Comparison of ENCODE assay signal across 14 cellular contexts in the genomic region with DNA sequence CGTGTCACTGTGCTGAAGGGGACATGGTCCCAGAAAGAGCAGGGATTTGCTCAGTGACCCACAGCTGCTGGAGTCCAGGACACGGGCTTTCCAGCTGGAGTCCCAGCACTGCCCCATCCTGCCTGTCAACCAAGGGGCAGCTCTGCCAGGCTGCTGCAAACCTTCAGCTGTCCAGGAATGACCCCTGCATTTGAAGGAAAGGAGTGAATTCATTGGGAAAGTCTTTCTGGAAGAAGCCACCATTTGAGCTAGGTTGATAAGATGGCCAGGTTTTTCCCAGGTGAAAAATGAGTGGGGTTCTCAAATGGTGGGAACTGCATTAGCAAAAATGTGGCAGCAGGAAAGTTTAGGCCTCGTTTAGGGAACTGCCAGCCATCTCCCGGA. TPM values are rescaled to one million over a fixed set of nuclear protein-coding genes. Genes with fewer than 3 reads are reported as not detected.
DNase-seq lines count a peak whose midpoint lies in the region; ATAC-seq and TF ChIP-seq lines count a peak whose summit lies in the region.
"Had no signal": no experiment of that assay in that cellular context is flagged by ENCODE, and none has a peak within 500 bp of the region (broad histone marks: within the 10 kb centered on the region; RNA-seq: fewer than 3 reads in every experiment).

No MANE protein-coding gene starts in this region.

- H3K27ac ChIP-seq in stomach (peak overlapping the region in 3 of 5 donors; percentile 71 to 81 (median 78)), colonic mucosa (no peak overlapping the region)
- H3K27ac ChIP-seq: parathyroid adenoma had no signal

- H3K4me1 ChIP-seq in stomach (peaks cover 28 to 76% (median 57%) of the 10 kb centered on the region in 4 donors), colonic mucosa (no peaks in the 10 kb centered on the region)
- H3K4me1 ChIP-seq: parathyroid adenoma had no signal

- H3K4me3 ChIP-seq in stomach (no peak overlapping the region), colonic mucosa (no peak overlapping the region)

- H3K36me3 ChIP-seq in stomach, result peaks cover 27 to 83% (median 71%) of the 10 kb centered on the region in 4 donors
- H3K36me3 ChIP-seq in colonic mucosa, result peaks cover 7% of the 10 kb centered on the region

- no peak for TF ChIP-seq EP300 in stomach (IDR thresholded peaks at IDR 0.05)

- no peaks in the 10 kb centered on the region for H3K9me3 ChIP-seq in stomach
- H3K9me3 ChIP-seq in colonic mucosa, result no peaks in the 10 kb centered on the region

- H3K36me3 Mint-ChIP-seq in activated naive CD4-positive, alpha-beta T cell treated with anti-CD3 and anti-CD28 coated beads, Interleukin-2, amount 50 U/mL, for 72 hours, result peaks cover 6 to 15% of the 10 kb centered on the region in 2 donors
- peaks cover 90% of the 10 kb centered on the region for H3K36me3 Mint-ChIP-seq in activated T-helper 17 cell treated with anti-CD3 and anti-CD28 coated beads, Interleukin-2, amount 50 U/mL, for 72 hours (ENCODE audit: low read depth)
- peaks cover 25% of the 10 kb centered on the region for H3K36me3 Mint-ChIP-seq in memory B cell

- H3K4me1 Mint-ChIP-seq in activated T-helper 17 cell treated with anti-CD3 and anti-CD28 coated beads, Interleukin-2, amount 50 U/mL, for 72 hours, result peaks cover 21% of the 10 kb centered on the region
- H3K4me1 Mint-ChIP-seq in memory B cell, result peaks cover 26% of the 10 kb centered on the region
- H3K4me1 Mint-ChIP-seq: endodermal cell had no signal

- ATAC-seq in activated naive CD4-positive, alpha-beta T cell treated with anti-CD3 and anti-CD28 coated beads, Interleukin-2, amount 50 U/mL, for 72 hours, result no peak
- ATAC-seq in activated T-helper 17 cell treated with anti-CD3 and anti-CD28 coated beads, Interleukin-2, amount 50 U/mL, for 72 hours (replicated peaks), result no peak
- ATAC-seq in memory B cell (ENCODE audit: low read depth) (no peak), GM19467 (IDR thresholded peaks at IDR 0.05; ENCODE audit: unreplicated experiment) (no peak)

- H3K27ac Mint-ChIP-seq in activated naive CD4-positive, alpha-beta T cell treated with anti-CD3 and anti-CD28 coated beads, Interleukin-2, amount 50 U/mL, for 72 hours, result peak overlapping the region; percentile 33 to 84
- H3K27ac Mint-ChIP-seq in activated T-helper 17 cell treated with anti-CD3 and anti-CD28 coated beads, Interleukin-2, amount 50 U/mL, for 72 hours, result peak overlapping the region; percentile 36
- H3K27ac Mint-ChIP-seq in memory B cell, result peak overlapping the region; percentile 96
- H3K27ac Mint-ChIP-seq: endodermal cell had no signal

- peak overlapping the region in 1 of 2 donors; percentile 18 for H3K9ac ChIP-seq in colonic mucosa (ENCODE audit: low read depth in 2 of 2, low read length in 2 of 2)
- H3K9ac ChIP-seq: parathyroid adenoma had no signal

- no peaks in the 10 kb centered on the region for H3K27me3 ChIP-seq in stomach
- no peaks in the 10 kb centered on the region for H3K27me3 ChIP-seq in colonic mucosa

- H3K27me3 Mint-ChIP-seq in activated T-helper 17 cell treated with anti-CD3 and anti-CD28 coated beads, Interleukin-2, amount 50 U/mL, for 72 hours, result no peaks in the 10 kb centered on the region
- no peaks in the 10 kb centered on the region for H3K27me3 Mint-ChIP-seq in memory B cell

- 85 to 89% (median 87%) methylated on average over 4 of the region's 4 CpGs for WGBS in stomach, 5 donors

- TF ChIP-seq POLR2A in stomach (IDR thresholded peaks at IDR 0.05), result no peak

- no peak for DNase-seq in activated naive CD4-positive, alpha-beta T cell treated with anti-CD3 and anti-CD28 coated beads, Interleukin-2, amount 50 U/mL, for 72 hours (ENCODE audit: low spot score in 2 of 2)
- no peak for DNase-seq in activated naive CD4-positive, alpha-beta T cell (lab: John Stamatoyannopoulos, UW)
- DNase-seq in memory B cell (ENCODE audit: low spot score in 2 of 2) (no peak), stomach (no peak), colonic mucosa (no peak), middle frontal gyrus (ENCODE audit: extremely low spot score, low spot score) (no peak)
- DNase-seq: activated CD4-positive, alpha-beta T cell treated with anti-CD3 and anti-CD28 coated beads, Interleukin-2, amount 50 U/mL, for 4 hours; DMS79; stimulated activated CD4-positive, alpha-beta T cell treated with anti-CD3 and anti-CD28 coated beads, Interleukin-2, amount 100 ng/mL, for 24 hours had no signal

- peak overlapping the region; percentile 86 for H3K4me3 Mint-ChIP-seq in activated T-helper 17 cell treated with anti-CD3 and anti-CD28 coated beads, Interleukin-2, amount 50 U/mL, for 72 hours
- no peak overlapping the region for H3K4me3 Mint-ChIP-seq in memory B cell
- H3K4me3 Mint-ChIP-seq: endodermal cell had no signal

- no peak for TF ChIP-seq CTCF in stomach (IDR thresholded peaks at IDR 0.05)
- TF ChIP-seq CTCF in colonic mucosa (IDR thresholded peaks at IDR 0.05), result no peak

- no peaks in the 10 kb centered on the region for H3K9me3 Mint-ChIP-seq in activated naive CD4-positive, alpha-beta T cell treated with anti-CD3 and anti-CD28 coated beads, Interleukin-2, amount 50 U/mL, for 72 hours
- H3K9me3 Mint-ChIP-seq in activated T-helper 17 cell treated with anti-CD3 and anti-CD28 coated beads, Interleukin-2, amount 50 U/mL, for 72 hours, result no peaks in the 10 kb centered on the region
- H3K9me3 Mint-ChIP-seq in memory B cell, result no peaks in the 10 kb centered on the region
- H3K9me3 Mint-ChIP-seq: endodermal cell had no signal

- intact Hi-C loops in stomach (cut with DNase I; ENCODE audit: low total_unique reads) (no loop called here), colonic mucosa (cut with DNase I) (no loop called here)

RNA-seq across cellular contexts. Expression of gene KCNK7, which starts 9.4 kb away (rescaled TPM):
- under 1 TPM; 0.66 to 0.74 TPM for total RNA-seq in activated naive CD4-positive, alpha-beta T cell treated with anti-CD3 and anti-CD28 coated beads, Interleukin-2, amount 50 U/mL, for 72 hours
- total RNA-seq in activated T-helper 17 cell treated with anti-CD3 and anti-CD28 coated beads, Interleukin-2, amount 50 U/mL, for 72 hours, result under 1 TPM; 0.52 to 0.79 TPM
- total RNA-seq in stomach (1 to 10 TPM in 1 of 5 donors, under 1 TPM in 1, not detected in 3; 0.58 to 2.6 TPM), colonic mucosa (under 1 TPM; 0.40 to 0.69 TPM)
- polyA plus RNA-seq in stomach, result 1 to 10 TPM in 2 of 3 donors, not detected in 1; 3.5 to 5.8 TPM
- total RNA-seq: H4 had no signal

RNA-seq across cellular contexts. Expression of gene EHBP1L1, which starts 10.4 kb away (rescaled TPM):
- 100 to 1,000 TPM; 101 to 144 TPM for total RNA-seq in activated naive CD4-positive, alpha-beta T cell treated with anti-CD3 and anti-CD28 coated beads, Interleukin-2, amount 50 U/mL, for 72 hours
- total RNA-seq in activated T-helper 17 cell treated with anti-CD3 and anti-CD28 coated beads, Interleukin-2, amount 50 U/mL, for 72 hours, result 100 to 1,000 TPM; 126 to 167 TPM
- 100 to 1,000 TPM in 4 of 5 donors, 10 to 100 TPM in 1; 43.0 to 200 (median 126) TPM for total RNA-seq in stomach
- 10 to 100 TPM; 28.0 to 67.6 (median 49.2) TPM for polyA plus RNA-seq in stomach
- 10 to 100 TPM; 58.5 to 78.5 TPM for total RNA-seq in colonic mucosa

RNA-seq across cellular contexts. Expression of gene FAM89B, which starts 13.9 kb away (rescaled TPM):
- 10 to 100 TPM; 32.6 to 47.1 TPM for total RNA-seq in activated naive CD4-positive, alpha-beta T cell treated with anti-CD3 and anti-CD28 coated beads, Interleukin-2, amount 50 U/mL, for 72 hours
- total RNA-seq in activated T-helper 17 cell treated with anti-CD3 and anti-CD28 coated beads, Interleukin-2, amount 50 U/mL, for 72 hours, result 10 to 100 TPM; 39.0 to 42.2 TPM
- total RNA-seq in stomach, result 10 to 100 TPM in 4 of 5 donors, 1 to 10 TPM in 1; 3.9 to 57.8 (median 48.1) TPM
- polyA plus RNA-seq in stomach, result 10 to 100 TPM; 63.4 to 68.2 (median 65.1) TPM
- 10 to 100 TPM; 27.4 to 32.2 TPM for total RNA-seq in colonic mucosa

RNA-seq across cellular contexts. Expression of gene ZNRD2, which starts 16.0 kb away (rescaled TPM):
- total RNA-seq in activated naive CD4-positive, alpha-beta T cell treated with anti-CD3 and anti-CD28 coated beads, Interleukin-2, amount 50 U/mL, for 72 hours, result 10 to 100 TPM; 35.9 to 44.3 TPM
- 10 to 100 TPM; 30.3 to 49.4 TPM for total RNA-seq in activated T-helper 17 cell treated with anti-CD3 and anti-CD28 coated beads, Interleukin-2, amount 50 U/mL, for 72 hours
- total RNA-seq in stomach (10 to 100 TPM; 17.7 to 99.1 (median 51.9) TPM), colonic mucosa (10 to 100 TPM; 16.6 to 30.8 TPM)
- polyA plus RNA-seq in stomach, result 10 to 100 TPM; 49.6 to 56.6 (median 51.8) TPM

RNA-seq across cellular contexts. Expression of gene MAP3K11, which starts 27.8 kb away (rescaled TPM):
- 10 to 100 TPM; 73.6 to 76.5 TPM for total RNA-seq in activated naive CD4-positive, alpha-beta T cell treated with anti-CD3 and anti-CD28 coated beads, Interleukin-2, amount 50 U/mL, for 72 hours
- total RNA-seq in activated T-helper 17 cell treated with anti-CD3 and anti-CD28 coated beads, Interleukin-2, amount 50 U/mL, for 72 hours, result 10 to 100 TPM; 64.9 to 83.2 TPM
- total RNA-seq in stomach, result 100 to 1,000 TPM in 1 of 5 donors, 10 to 100 TPM in 4; 37.6 to 118 (median 63.6) TPM
- polyA plus RNA-seq in stomach, result 10 to 100 TPM; 31.0 to 62.9 (median 44.8) TPM
- total RNA-seq in colonic mucosa, result 100 to 1,000 TPM in 1 of 2 donors, 10 to 100 TPM in 1; 92.7 to 102 TPM

Comparison
In these comparisons a context has a peak if more than half of its experiments do, and no peak if none do; other contexts are left out.
1. H3K27ac Mint-ChIP-seq: peak in every context shown above with its lines; median percentile 96 in memory B cell; 58 in activated naive CD4-positive, alpha-beta T cell treated with anti-CD3 and anti-CD28 coated beads, Interleukin-2, amount 50 U/mL, for 72 hours; 36 in activated T-helper 17 cell treated with anti-CD3 and anti-CD28 coated beads, Interleukin-2, amount 50 U/mL, for 72 hours.